8 cellular contexts compared by ENCODE assay signal in the genomic region with DNA sequence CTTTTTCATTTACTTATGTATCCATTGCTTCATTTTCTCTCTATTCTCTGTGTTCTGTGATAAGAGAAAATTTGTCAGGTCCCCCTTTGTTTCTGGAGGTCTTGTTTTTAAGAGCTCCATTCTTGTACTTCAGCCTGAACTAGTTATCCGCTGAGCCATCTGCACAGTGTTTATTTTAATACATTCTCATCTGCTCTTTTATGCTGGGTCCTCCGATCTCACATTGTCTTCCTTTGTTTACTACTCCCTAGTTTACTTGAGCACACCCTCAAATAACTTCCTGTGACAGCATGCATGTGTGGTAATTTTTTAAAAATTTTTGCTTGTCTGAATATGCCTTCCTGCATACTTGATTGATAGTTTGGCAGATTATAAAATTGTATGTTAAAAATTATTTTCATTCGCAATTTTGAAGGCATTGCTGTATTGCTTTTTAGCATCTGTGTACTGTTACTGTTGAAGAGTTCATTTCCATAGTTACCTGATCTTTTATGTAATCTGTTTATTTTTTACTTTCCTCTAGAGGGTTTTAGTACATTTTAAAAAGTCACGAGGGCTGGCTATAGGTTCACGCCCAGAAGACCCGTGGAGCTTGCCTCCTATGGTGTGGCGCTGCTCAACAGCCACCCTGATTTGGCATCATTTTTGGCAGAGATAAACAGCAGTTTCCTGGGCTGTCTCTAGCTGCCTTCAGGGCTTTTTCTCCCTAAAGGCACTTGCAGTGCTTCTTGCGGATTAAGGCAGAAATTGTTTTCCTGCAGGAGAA. TPM values are rescaled to one million over a fixed set of nuclear protein-coding genes. Genes with fewer than 3 reads are reported as not detected.
DNase-seq lines count a peak whose midpoint lies in the region; ATAC-seq and TF ChIP-seq lines count a peak whose summit lies in the region.

No MANE protein-coding gene starts in this region.

- peak overlapping the region; percentile 33 for H3K27ac Mint-ChIP-seq in activated naive CD4-positive, alpha-beta T cell treated with anti-CD3 and anti-CD28 coated beads for 36 hours
- no peak overlapping the region for H3K27ac Mint-ChIP-seq in activated naive CD4-positive, alpha-beta T cell treated with anti-CD3 and anti-CD28 coated beads, Interleukin-2, amount 50 U/mL, for 72 hours
- peak overlapping the region; percentile 93 for H3K27ac Mint-ChIP-seq in osteocyte (ENCODE audit: unreplicated experiment)

- POLR2A ChIA-PET in OCI-LY7 (lab: Charles Lee), result no interaction called here

- ATAC-seq in activated naive CD4-positive, alpha-beta T cell treated with anti-CD3 and anti-CD28 coated beads, Interleukin-2, amount 50 U/mL, for 72 hours, result no peak
- ATAC-seq in GM18502 (IDR thresholded peaks at IDR 0.05; ENCODE audit: poor library complexity, unreplicated experiment), result no peak

- H3K36me3 Mint-ChIP-seq in activated naive CD4-positive, alpha-beta T cell treated with anti-CD3 and anti-CD28 coated beads for 36 hours (ENCODE audit: low read depth), result peaks cover 1% of the 10 kb centered on the region
- H3K36me3 Mint-ChIP-seq in activated naive CD4-positive, alpha-beta T cell treated with anti-CD3 and anti-CD28 coated beads, Interleukin-2, amount 50 U/mL, for 72 hours, result no peaks in the 10 kb centered on the region
- no peaks in the 10 kb centered on the region for H3K36me3 Mint-ChIP-seq in osteocyte (ENCODE audit: unreplicated experiment)

- H2AFZ ChIP-seq in OCI-LY7 (ENCODE audit: low read length), result no peak overlapping the region

- no peaks in the 10 kb centered on the region for H3K27me3 ChIP-seq in esophagus squamous epithelium

- peaks cover 11% of the 10 kb centered on the region for H3K4me1 ChIP-seq in OCI-LY7 (ENCODE audit: insufficient read depth, low read length, poor library complexity, severe bottlenecking)
- peaks cover 19 to 52% (median 20%) of the 10 kb centered on the region in 3 donors for H3K4me1 ChIP-seq in esophagus squamous epithelium

- H3K9me2 ChIP-seq in OCI-LY7 (ENCODE audit: insufficient read depth, low read length), result no peaks in the 10 kb centered on the region

- TF ChIP-seq POLR2A in esophagus squamous epithelium (IDR thresholded peaks at IDR 0.05), result no peak

- CTCF ChIA-PET in activated naive CD4-positive, alpha-beta T cell treated with anti-CD3 and anti-CD28 coated beads for 36 hours (lab: Charles Lee), result interaction anchor here (1.1 kb wide), 1 partner anchor 76 kb away, joined by 4 read pairs; no protein-coding TSS in a partner anchor
- CTCF ChIA-PET in OCI-LY7 (lab: Charles Lee; ENCODE audit: unreplicated experiment), result no interaction called here

- no peak for TF ChIP-seq CTCF in OCI-LY7 (conservative IDR thresholded peaks at IDR 0.05; ENCODE audit: low read length)
- no peak for TF ChIP-seq CTCF in esophagus squamous epithelium (IDR thresholded peaks at IDR 0.05)
- TF ChIP-seq CTCF in osteocyte (IDR thresholded peaks at IDR 0.05), result no peak

- H3K36me3 ChIP-seq in OCI-LY7 (ENCODE audit: insufficient read depth, low read length) (peaks cover 29% of the 10 kb centered on the region), esophagus squamous epithelium (no peaks in the 10 kb centered on the region)

- intact Hi-C loops in activated naive CD4-positive, alpha-beta T cell treated with anti-CD3 and anti-CD28 coated beads for 36 hours (cut with micrococcal nuclease), result no loop called here
- intact Hi-C loops in OCI-LY7 (cut with micrococcal nuclease; ENCODE audit: unreplicated experiment), result no loop called here
- intact Hi-C loops in esophagus squamous epithelium (cut with DNase I), result no loop called here

- H3K79me2 ChIP-seq in OCI-LY7 (ENCODE audit: insufficient read depth, low read depth, low read length), result peaks cover 99% of the 10 kb centered on the region

- 14 to 30% methylated on average over 8 of the region's 8 CpGs for WGBS in esophagus squamous epithelium, 2 donors

- H4K20me1 ChIP-seq in OCI-LY7 (ENCODE audit: insufficient read depth, low read length), result peaks cover 27% of the 10 kb centered on the region

- peaks cover 47% of the 10 kb centered on the region for H3K4me1 Mint-ChIP-seq in activated naive CD4-positive, alpha-beta T cell treated with anti-CD3 and anti-CD28 coated beads for 36 hours (ENCODE audit: low read depth)
- H3K4me1 Mint-ChIP-seq in osteocyte (ENCODE audit: unreplicated experiment), result peaks cover 37% of the 10 kb centered on the region

- H3K4me3 ChIP-seq in OCI-LY7 (ENCODE audit: low read depth, low read length, poor library complexity, severe bottlenecking) (no peak overlapping the region), esophagus squamous epithelium (peak overlapping the region in 2 of 4 donors; percentile 2 to 34)

- H3K27ac ChIP-seq in OCI-LY7 (ENCODE audit: low read depth, low read length, poor library complexity, severe bottlenecking), result no peak overlapping the region
- peak overlapping the region in 3 of 4 donors; percentile 38 to 62 (median 55) for H3K27ac ChIP-seq in esophagus squamous epithelium

- BruUV-seq in OCI-LY7 (replicated peaks; lab: Mats Ljungman, UMichigan), result no TSS peak

- no peak for DNase-seq in activated naive CD4-positive, alpha-beta T cell treated with anti-CD3 and anti-CD28 coated beads for 36 hours
- no peak for DNase-seq in activated naive CD4-positive, alpha-beta T cell treated with anti-CD3 and anti-CD28 coated beads, Interleukin-2, amount 50 U/mL, for 72 hours (ENCODE audit: low spot score in 2 of 2)
- DNase-seq in OCI-LY7 (ENCODE audit: low spot score) (no peak), esophagus squamous epithelium (lab: John Stamatoyannopoulos, UW) (no peak), osteocyte (ENCODE audit: extremely low spot score, unreplicated experiment) (no peak), kidney glomerular epithelial cell (lab: John Stamatoyannopoulos, UW) (no peak), NCI-H526 treated with DMSO at 0.1 percent for 48 hours (lab: John Stamatoyannopoulos, UW) (no peak)

- H3K27me3 Mint-ChIP-seq in activated naive CD4-positive, alpha-beta T cell treated with anti-CD3 and anti-CD28 coated beads for 36 hours (ENCODE audit: low read depth), result no peaks in the 10 kb centered on the region
- H3K27me3 Mint-ChIP-seq in osteocyte (ENCODE audit: unreplicated experiment), result no peaks in the 10 kb centered on the region

- H3K9me3 Mint-ChIP-seq in activated naive CD4-positive, alpha-beta T cell treated with anti-CD3 and anti-CD28 coated beads for 36 hours, result no peaks in the 10 kb centered on the region
- H3K9me3 Mint-ChIP-seq in activated naive CD4-positive, alpha-beta T cell treated with anti-CD3 and anti-CD28 coated beads, Interleukin-2, amount 50 U/mL, for 72 hours, result no peaks in the 10 kb centered on the region
- H3K9me3 Mint-ChIP-seq in osteocyte (ENCODE audit: unreplicated experiment), result no peaks in the 10 kb centered on the region

- H3K4me2 ChIP-seq in OCI-LY7 (ENCODE audit: low read length), result 0 out of 2 replicates have a peak overlapping the region, but pooled peaks have one; percentile 1

- no peak overlapping the region for H3K4me3 Mint-ChIP-seq in activated naive CD4-positive, alpha-beta T cell treated with anti-CD3 and anti-CD28 coated beads for 36 hours
- H3K4me3 Mint-ChIP-seq in osteocyte (ENCODE audit: unreplicated experiment), result peak overlapping the region; percentile 30

- H3K9me3 ChIP-seq in OCI-LY7 (ENCODE audit: low read length), result no peaks in the 10 kb centered on the region
- no peaks in the 10 kb centered on the region for H3K9me3 ChIP-seq in esophagus squamous epithelium

RNA-seq across cellular contexts. Expression of a gene that starts 31.9 kb away (rescaled TPM):
- total RNA-seq in activated naive CD4-positive, alpha-beta T cell treated with anti-CD3 and anti-CD28 coated beads for 36 hours, result 10 to 100 TPM; 15.7 to 16.9 TPM
- 10 to 100 TPM; 19.8 to 20.2 TPM for total RNA-seq in activated naive CD4-positive, alpha-beta T cell treated with anti-CD3 and anti-CD28 coated beads, Interleukin-2, amount 50 U/mL, for 72 hours
- 23.3 and 27.4 TPM in 2 replicates for total RNA-seq in OCI-LY7 (2014; rRNA removed; shearing (Covaris generic))
- 30.0 and 30.4 TPM in 2 replicates for total RNA-seq in OCI-LY7 (2022)
- total RNA-seq in esophagus squamous epithelium, result 10 to 100 TPM; 10.8 to 22.9 (median 14.1) TPM
- 13.0 and 14.2 TPM in 2 replicates for total RNA-seq in osteocyte

Comparison
In these comparisons a context has a peak if more than half of its experiments do, and no peak if none do; other contexts are left out.
1. H3K27ac Mint-ChIP-seq: peak in activated naive CD4-positive, alpha-beta T cell treated with anti-CD3 and anti-CD28 coated beads for 36 hours (single experiment) and osteocyte (single experiment); none in activated naive CD4-positive, alpha-beta T cell treated with anti-CD3 and anti-CD28 coated beads, Interleukin-2, amount 50 U/mL, for 72 hours (0 of 2).